Comparison of ENCODE assay signal across 9 cellular contexts in the genomic region with DNA sequence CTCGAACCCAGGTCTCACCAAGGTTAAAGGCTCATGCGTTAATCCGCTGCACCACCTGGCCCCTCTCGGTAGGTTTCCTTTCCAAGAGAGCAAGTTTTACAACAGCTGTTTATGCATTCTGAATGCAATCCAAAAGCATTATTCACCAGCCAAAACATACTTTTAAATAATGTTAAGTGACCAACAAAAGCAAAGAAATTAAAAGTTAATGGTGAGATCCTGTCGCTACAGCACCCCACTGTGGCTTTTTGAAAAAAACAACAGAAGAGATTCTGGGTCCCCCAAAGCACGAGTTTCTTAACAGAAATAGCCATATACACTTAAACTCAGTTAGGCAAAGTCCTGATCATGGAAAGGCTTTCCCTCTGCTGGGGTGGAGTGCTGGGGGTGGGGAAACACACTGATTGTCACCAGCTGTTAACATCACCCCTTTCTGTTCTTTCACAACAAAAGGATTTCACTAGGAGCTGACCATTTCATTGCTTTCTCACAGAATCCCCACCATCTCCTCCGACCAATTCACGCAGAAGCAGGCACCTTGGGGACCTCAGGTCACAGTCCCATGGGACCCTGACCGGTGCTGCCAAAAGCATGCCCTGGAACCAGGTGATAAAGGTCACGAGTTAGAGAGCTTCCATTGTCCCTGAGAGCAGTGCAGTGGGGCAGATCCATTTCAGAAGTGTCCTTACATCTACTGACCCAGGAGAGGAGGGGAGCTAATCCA. TPM values are rescaled to one million over a fixed set of nuclear protein-coding genes. Genes with fewer than 3 reads are reported as not detected.
DNase-seq lines count a peak whose midpoint lies in the region; FAIRE-seq and TF ChIP-seq lines count a peak whose summit lies in the region.
"Had no signal": no experiment of that assay in that cellular context is flagged by ENCODE, and none has a peak within 500 bp of the region (broad histone marks: within the 10 kb centered on the region; RNA-seq: fewer than 3 reads in every experiment).

No MANE protein-coding gene starts in this region.

- FAIRE-seq in bronchial epithelial cell (lab: Jason Lieb, UNC) = no peak

- POLR2A ChIA-PET in GM10248 (lab: Yijun Ruan, JAX) = interaction anchor here (0.6 kb wide), 1 partner anchor 31 kb away, joined by 4 read pairs; no protein-coding TSS in a partner anchor

- no peak for TF ChIP-seq POLR2A in transverse colon (IDR thresholded peaks at IDR 0.05)

- H3K27me3 ChIP-seq in bronchial epithelial cell (ENCODE audit: control insufficient read depth, insufficient read depth, low read length) (no peaks in the 10 kb centered on the region), transverse colon (no peaks in the 10 kb centered on the region)

- H3K4me3 ChIP-seq in bronchial epithelial cell (ENCODE audit: low read depth, low read length) (no peak overlapping the region), transverse colon (no peak overlapping the region)

- CTCF ChIA-PET in GM10248 (lab: Yijun Ruan, JAX) = interaction anchor here (1.1 to 3.4 kb wide), 17 partner anchors 8 to 114 kb away, joined by 3 to 15 read pairs (median 5); no protein-coding TSS in a partner anchor

- no peak for TF ChIP-seq CTCF in bronchial epithelial cell (IDR thresholded peaks at IDR 0.05; ENCODE audit: insufficient read depth, low read length, severe bottlenecking)
- TF ChIP-seq CTCF in transverse colon (IDR thresholded peaks at IDR 0.05) = no peak
- no peak for TF ChIP-seq CTCF in GM10248 (IDR thresholded peaks at IDR 0.05; ENCODE audit: control extremely low read depth, extremely low read depth, low read depth, missing control alignments)

- peak overlapping the region; percentile 12 to 65 (median 46) for H3K27ac ChIP-seq in transverse colon

- H3K36me3 ChIP-seq in bronchial epithelial cell (ENCODE audit: control insufficient read depth, insufficient read depth, low read length) (peaks cover 2% of the 10 kb centered on the region), transverse colon (peaks cover 0 to 5% (median 2%) of the 10 kb centered on the region in 4 donors)

- no peak for TF ChIP-seq EP300 in transverse colon (IDR thresholded peaks at IDR 0.05; ENCODE audit: low read depth)

- DNase-seq in HCEC 1CT (peak; percentile 58), bronchial epithelial cell (ENCODE audit: low read depth) (peak; percentile 22), kidney tubule cell (ENCODE audit: low spot score) (peak; percentile 31), transverse colon (no peak), GM10248 (ENCODE audit: extremely low spot score) (no peak)
- DNase-seq in activated CD4-positive, alpha-beta T cell treated with anti-CD3 and anti-CD28 coated beads for 4 hours = no peak
- no peak for DNase-seq in activated naive CD4-positive, alpha-beta T cell treated with anti-CD3 and anti-CD28 coated beads, Interleukin-2, amount 50 U/mL, for 16 hours
- DNase-seq: islet precursor cell, NCI-H1694 had no signal

- intact Hi-C loops in transverse colon (cut with DNase I; ENCODE audit: low total_unique reads) = no loop called here

- 55 to 61% methylated on average over 3 to 10 of the region's 10 CpGs for WGBS in transverse colon (ENCODE audit: low coverage in 1 of 2), 2 donors

- H3K9me3 ChIP-seq in transverse colon = no peaks in the 10 kb centered on the region

- peaks cover 0 to 13% (median 2%) of the 10 kb centered on the region in 4 donors for H3K4me1 ChIP-seq in transverse colon

- in situ Hi-C loops in transverse colon (cut with MboI; ENCODE audit: low pct_ligation_motif_present in 1 of 4, low pct_unique_long_range_greater_than_20kb in 1 of 4, low sequenced_read_pairs in 3 of 4) = no loop called here

RNA-seq across cellular contexts. Expression of a gene that starts 51.2 kb away (rescaled TPM):
- total RNA-seq in bronchial epithelial cell (2.1 and 3.5 TPM in 2 replicates), transverse colon (10 to 100 TPM; 22.5 to 61.3 (median 29.2) TPM)

Comparison
In these comparisons a context has a peak if more than half of its experiments do, and no peak if none do; other contexts are left out.
1. DNase-seq: peak in HCEC 1CT (single experiment), bronchial epithelial cell (single experiment) and kidney tubule cell (single experiment); none in transverse colon (single experiment), activated CD4-positive, alpha-beta T cell treated with anti-CD3 and anti-CD28 coated beads for 4 hours (0 of 2), activated naive CD4-positive, alpha-beta T cell treated with anti-CD3 and anti-CD28 coated beads, Interleukin-2, amount 50 U/mL, for 16 hours (single experiment) and GM10248 (single experiment).